1 cellular context compared by ENCODE assay signal in genomic region chr17:72592242-72592966, GRCh38.
TF ChIP-seq lines count a peak whose summit lies in the region.

No MANE protein-coding gene starts in this region.

TF ChIP-seq in HEK293, 187 proteins besides CTCF, POLR2A, EP300 and RAD21 (continued from another document and continues in another):
- no peak for TF ChIP-seq BCL6B (tag by site-specific recombination; IDR thresholded peaks at IDR 0.05)
- no peak for TF ChIP-seq TCF7L2 (IDR thresholded peaks at IDR 0.05; ENCODE audit: borderline replicate concordance, low read depth, low read length)
- no peak for TF ChIP-seq ZNF214 (tag by site-specific recombination; IDR thresholded peaks at IDR 0.05; ENCODE audit: borderline replicate concordance)
- TF ChIP-seq ZNF555 (tag by site-specific recombination; conservative IDR thresholded peaks at IDR 0.05), result no peak
- 0 out of 2 replicates have a peak, but pooled peaks have one; percentile 68 for TF ChIP-seq ZSCAN5A (tag by site-specific recombination; IDR thresholded peaks at IDR 0.05)
- TF ChIP-seq ZEB2 (tag by site-specific recombination; IDR thresholded peaks at IDR 0.05), result 0 out of 2 replicates have a peak, but pooled peaks have one; percentile 39
- no peak for TF ChIP-seq ZNF837 (tag by site-specific recombination; IDR thresholded peaks at IDR 0.05)
- peak; percentile 77 for TF ChIP-seq HIC1 (tag by site-specific recombination; IDR thresholded peaks at IDR 0.05)
- no peak for TF ChIP-seq ZNF280C (tag by site-specific recombination; IDR thresholded peaks at IDR 0.05)
- TF ChIP-seq ZNF221 (tag by site-specific recombination; IDR thresholded peaks at IDR 0.05; ENCODE audit: borderline replicate concordance), result no peak
- no peak for TF ChIP-seq ZNF654 (tag by site-specific recombination; IDR thresholded peaks at IDR 0.05; ENCODE audit: low read depth)
- TF ChIP-seq PATZ1 (tag by site-specific recombination; IDR thresholded peaks at IDR 0.05), result peak; percentile 43
- no peak for TF ChIP-seq ZNF37A (tag by site-specific recombination; IDR thresholded peaks at IDR 0.05)
- TF ChIP-seq ZNF791 (tag by site-specific recombination; IDR thresholded peaks at IDR 0.05), result no peak
- TF ChIP-seq KLF1 (tag by site-specific recombination; IDR thresholded peaks at IDR 0.05), result peak; percentile 65
- TF ChIP-seq ZNF777 (tag by site-specific recombination; IDR thresholded peaks at IDR 0.05; ENCODE audit: borderline replicate concordance), result peak; percentile 70; the same call in 1 of the 2 replicates
- TF ChIP-seq ZNF423 (tag by site-specific recombination; IDR thresholded peaks at IDR 0.05), result 0 out of 2 replicates have a peak, but pooled peaks have one; percentile 14
- peak; percentile 76; the same call in 1 of the 2 replicates for TF ChIP-seq ZNF660 (tag by site-specific recombination; IDR thresholded peaks at IDR 0.05)
- TF ChIP-seq ZBTB10 (tag by site-specific recombination; IDR thresholded peaks at IDR 0.05), result no peak
- TF ChIP-seq SALL2 (tag by site-specific recombination; IDR thresholded peaks at IDR 0.05; ENCODE audit: borderline replicate concordance), result no peak
- peak; percentile 63; the same call in 1 of the 2 replicates for TF ChIP-seq ZNF610 (tag by site-specific recombination; IDR thresholded peaks at IDR 0.05; ENCODE audit: borderline replicate concordance)
- TF ChIP-seq ZFP69B (tag by site-specific recombination; IDR thresholded peaks at IDR 0.05), result peak; percentile 48; the same call in 1 of the 2 replicates
- TF ChIP-seq ZNF24 (tag by site-specific recombination; IDR thresholded peaks at IDR 0.05), result peak; percentile 82
- peak; percentile 29; the same call in 1 of the 2 replicates for TF ChIP-seq ZNF391 (tag by site-specific recombination; IDR thresholded peaks at IDR 0.05; ENCODE audit: borderline replicate concordance, low read depth)
- peak; percentile 81; the same call in 1 of the 2 replicates for TF ChIP-seq ZNF561 (tag by site-specific recombination; IDR thresholded peaks at IDR 0.05; ENCODE audit: borderline replicate concordance)
- TF ChIP-seq KLF8 (tag by site-specific recombination; IDR thresholded peaks at IDR 0.05), result peak; percentile 80; the same call in 1 of the 2 replicates
- peak; percentile 75; the same call in 1 of the 2 replicates for TF ChIP-seq ZSCAN23 (tag by site-specific recombination; IDR thresholded peaks at IDR 0.05)
- peak; percentile 87 for TF ChIP-seq KLF10 (tag by site-specific recombination; IDR thresholded peaks at IDR 0.05)
- TF ChIP-seq ZNF621 (tag by site-specific recombination; IDR thresholded peaks at IDR 0.05), result no peak
- TF ChIP-seq ZNF449 (tag by site-specific recombination; IDR thresholded peaks at IDR 0.05), result peak; percentile 56; the same call in 1 of the 2 replicates
- no peak for TF ChIP-seq ZNF560 (tag by site-specific recombination; IDR thresholded peaks at IDR 0.05; ENCODE audit: borderline replicate concordance)
- no peak for TF ChIP-seq INSM2 (tag by site-specific recombination; IDR thresholded peaks at IDR 0.05)
- TF ChIP-seq YY2 (tag by site-specific recombination; IDR thresholded peaks at IDR 0.05), result no peak
- no peak for TF ChIP-seq ZNF248 (tag by site-specific recombination; IDR thresholded peaks at IDR 0.05)
- no peak for TF ChIP-seq ZNF549 (tag by site-specific recombination; IDR thresholded peaks at IDR 0.05)
- TF ChIP-seq ZNF707 (tag by site-specific recombination; IDR thresholded peaks at IDR 0.05), result no peak
- TF ChIP-seq ZNF18 (tag by site-specific recombination; IDR thresholded peaks at IDR 0.05), result no peak
- no peak for TF ChIP-seq BCL11A (tag by site-specific recombination; IDR thresholded peaks at IDR 0.05; ENCODE audit: low read depth)
- TF ChIP-seq GLIS2 (tag by site-specific recombination; IDR thresholded peaks at IDR 0.05), result peak; percentile 18; the same call in 1 of the 2 replicates
- no peak for TF ChIP-seq ZNF169 (tag by site-specific recombination; IDR thresholded peaks at IDR 0.05)
- TF ChIP-seq ZBTB1 (tag by site-specific recombination; IDR thresholded peaks at IDR 0.05), result no peak
- TF ChIP-seq ZNF416 (tag by site-specific recombination; IDR thresholded peaks at IDR 0.05), result no peak
- no peak; the same call in 1 of the 2 replicates for TF ChIP-seq MYNN (tag by site-specific recombination; IDR thresholded peaks at IDR 0.05; ENCODE audit: borderline replicate concordance)
- TF ChIP-seq ZNF624 (tag by site-specific recombination; IDR thresholded peaks at IDR 0.05), result no peak
- peak; percentile 30; the same call in 1 of the 2 replicates for TF ChIP-seq GFI1B (tag by site-specific recombination; IDR thresholded peaks at IDR 0.05)
- no peak for TF ChIP-seq ZNF488 (tag by site-specific recombination; IDR thresholded peaks at IDR 0.05)
